In the genomic region with DNA sequence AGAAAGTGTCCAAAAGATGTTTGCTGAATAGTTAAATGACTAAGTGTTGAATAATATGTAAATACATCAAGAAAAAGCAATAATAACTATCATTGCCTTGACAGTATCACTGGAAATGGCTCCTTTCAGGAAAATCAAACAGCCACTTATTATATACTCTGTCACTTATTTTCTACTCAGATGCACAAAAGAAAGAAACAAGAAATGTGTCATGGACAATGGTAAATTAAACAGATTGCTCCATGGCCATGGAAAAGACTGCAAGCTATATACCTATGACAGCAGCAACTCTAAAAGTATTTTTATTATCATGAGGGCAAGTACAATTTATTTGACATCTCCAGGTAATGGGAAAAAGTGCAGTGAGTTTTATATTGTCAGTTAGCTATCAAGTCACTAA, we compare ENCODE assay signal across 39 cellular contexts. TPM values are rescaled to one million over a fixed set of nuclear protein-coding genes. Genes with fewer than 3 reads are reported as not detected.
"Had no signal": no experiment of that assay in that cellular context is flagged by ENCODE, and none has a peak within 500 bp of the region (broad histone marks: within the 10 kb centered on the region; RNA-seq: fewer than 3 reads in every experiment).

No MANE protein-coding gene starts in this region.

- H3K4me3 ChIP-seq: adrenal gland, ascending aorta, body of pancreas, breast epithelium, cardiac muscle cell had no signal

- H3K27ac Mint-ChIP-seq: activated naive CD4-positive, alpha-beta T cell treated with anti-CD3 and anti-CD28 coated beads for 36 hours; activated naive CD4-positive, alpha-beta T cell treated with anti-CD3 and anti-CD28 coated beads, Interleukin-2, amount 10 ng/mL, durations not matched to agents 7 days and 5 days; activated naive CD4-positive, alpha-beta T cell treated with anti-CD3 and anti-CD28 coated beads, Interleukin-2, amount 50 U/mL, for 24 hours; activated naive CD4-positive, alpha-beta T cell treated with anti-CD3 and anti-CD28 coated beads, Interleukin-2, amount 50 U/mL, for 72 hours; activated naive CD8-positive, alpha-beta T cell; activated naive CD8-positive, alpha-beta T cell treated with anti-CD3 and anti-CD28 coated beads for 36 hours; activated naive CD8-positive, alpha-beta T cell treated with anti-CD3 and anti-CD28 coated beads, Interleukin-2, amount 10 ng/mL, durations not matched to agents 7 days and 5 days; activated naive CD8-positive, alpha-beta T cell treated with anti-CD3 and anti-CD28 coated beads, Interleukin-2, amount 50 U/mL, for 24 hours; activated T-cell treated with anti-CD3 and anti-CD28 coated beads, Interleukin-2, amount 50 U/mL, for 24 hours; activated T-cell treated with anti-CD3 and anti-CD28 coated beads, Interleukin-2, amount 50 U/mL, for 72 hours; activated T-helper 1 cell treated with anti-CD3 and anti-CD28 coated beads, Interleukin-12 subunit alpha, Interleukin-12 subunit beta, Interleukin-2, Interleukin-4 antibody, amounts not matched to agents 30 ng/mL and 10 ng/mL and 1 ng/mL, durations not matched to agents 14 hours and 24 hours and 36 hours; activated T-helper 17 cell treated with anti-CD3 and anti-CD28 coated beads, Interleukin-2, amount 50 U/mL, for 72 hours; activated T-helper 2 cell treated with anti-CD3 and anti-CD28 coated beads, Interferon-gamma antibody, Interleukin-2, Interleukin-4, amounts not matched to agents 10 μg/mL and 5 μg/mL and 100 μg/mL, durations not matched to agents 14 hours and 24 hours and 36 hours; brain had no signal

- H3K27ac ChIP-seq: adrenal gland, ascending aorta, body of pancreas, brain microvascular endothelial cell, breast epithelium, cardiac muscle cell had no signal

- H3K4me1 Mint-ChIP-seq: activated naive CD4-positive, alpha-beta T cell treated with anti-CD3 and anti-CD28 coated beads, Interleukin-2, amount 10 ng/mL, durations not matched to agents 7 days and 5 days; activated naive CD4-positive, alpha-beta T cell treated with anti-CD3 and anti-CD28 coated beads, Interleukin-2, amount 50 U/mL, for 24 hours; activated naive CD8-positive, alpha-beta T cell treated with anti-CD3 and anti-CD28 coated beads for 36 hours; activated naive CD8-positive, alpha-beta T cell treated with anti-CD3 and anti-CD28 coated beads, Interleukin-2, amount 10 ng/mL, durations not matched to agents 7 days and 5 days; activated naive CD8-positive, alpha-beta T cell treated with anti-CD3 and anti-CD28 coated beads, Interleukin-2, amount 50 U/mL, for 24 hours; activated T-helper 17 cell treated with anti-CD3 and anti-CD28 coated beads, Interleukin-2, amount 50 U/mL, for 72 hours; brain; central memory CD8-positive, alpha-beta T cell had no signal

- H3K9me3 ChIP-seq: adrenal gland, ascending aorta, body of pancreas, breast epithelium had no signal

- H3K27me3 Mint-ChIP-seq: activated naive CD4-positive, alpha-beta T cell treated with anti-CD3 and anti-CD28 coated beads, Interleukin-2, amount 10 ng/mL, durations not matched to agents 7 days and 5 days; activated naive CD4-positive, alpha-beta T cell treated with anti-CD3 and anti-CD28 coated beads, Interleukin-2, amount 50 U/mL, for 24 hours; activated naive CD8-positive, alpha-beta T cell; activated naive CD8-positive, alpha-beta T cell treated with anti-CD3 and anti-CD28 coated beads for 36 hours; activated naive CD8-positive, alpha-beta T cell treated with anti-CD3 and anti-CD28 coated beads, Interleukin-2, amount 10 ng/mL, durations not matched to agents 7 days and 5 days; activated naive CD8-positive, alpha-beta T cell treated with anti-CD3 and anti-CD28 coated beads, Interleukin-2, amount 50 U/mL, for 24 hours; activated T-cell treated with anti-CD3 and anti-CD28 coated beads, Interleukin-2, amount 50 U/mL, for 24 hours; activated T-helper 17 cell treated with anti-CD3 and anti-CD28 coated beads, Interleukin-2, amount 50 U/mL, for 72 hours; brain; central memory CD8-positive, alpha-beta T cell had no signal

- H3K36me3 ChIP-seq: adrenal gland, ascending aorta, brain microvascular endothelial cell, breast epithelium, cardiac muscle cell had no signal

- H3K4me3 Mint-ChIP-seq: activated naive CD4-positive, alpha-beta T cell treated with anti-CD3 and anti-CD28 coated beads for 36 hours; activated naive CD4-positive, alpha-beta T cell treated with anti-CD3 and anti-CD28 coated beads, Interleukin-2, amount 10 ng/mL, durations not matched to agents 7 days and 5 days; activated naive CD4-positive, alpha-beta T cell treated with anti-CD3 and anti-CD28 coated beads, Interleukin-2, amount 50 U/mL, for 24 hours; activated naive CD8-positive, alpha-beta T cell; activated naive CD8-positive, alpha-beta T cell treated with anti-CD3 and anti-CD28 coated beads for 36 hours; activated naive CD8-positive, alpha-beta T cell treated with anti-CD3 and anti-CD28 coated beads, Interleukin-2, amount 10 ng/mL, durations not matched to agents 7 days and 5 days; activated naive CD8-positive, alpha-beta T cell treated with anti-CD3 and anti-CD28 coated beads, Interleukin-2, amount 50 U/mL, for 24 hours; activated T-cell treated with anti-CD3 and anti-CD28 coated beads, Interleukin-2, amount 50 U/mL, for 24 hours; activated T-cell treated with anti-CD3 and anti-CD28 coated beads, Interleukin-2, amount 50 U/mL, for 4 hours; activated T-cell treated with anti-CD3 and anti-CD28 coated beads, Interleukin-2, amount 50 U/mL, for 72 hours; activated T-helper 1 cell treated with anti-CD3 and anti-CD28 coated beads, Interleukin-12 subunit alpha, Interleukin-12 subunit beta, Interleukin-2, Interleukin-4 antibody, amounts not matched to agents 30 ng/mL and 10 ng/mL and 1 ng/mL, durations not matched to agents 14 hours and 24 hours and 36 hours; activated T-helper 17 cell treated with anti-CD3 and anti-CD28 coated beads, Interleukin-2, amount 50 U/mL, for 72 hours; brain; central memory CD8-positive, alpha-beta T cell had no signal

- ATAC-seq: activated naive CD4-positive, alpha-beta T cell treated with anti-CD3 and anti-CD28 coated beads, Interleukin-2, amount 50 U/mL, for 72 hours; activated naive CD8-positive, alpha-beta T cell treated with anti-CD3 and anti-CD28 coated beads, Interleukin-2, amount 50 U/mL, for 24 hours; activated T-cell treated with anti-CD3 and anti-CD28 coated beads, Interleukin-2, amount 50 U/mL, for 4 hours; activated T-cell treated with anti-CD3 and anti-CD28 coated beads, Interleukin-2, amount 50 U/mL, for 72 hours; activated T-helper 17 cell treated with anti-CD3 and anti-CD28 coated beads, Interleukin-2, amount 50 U/mL, for 72 hours; body of pancreas had no signal

- H3K27me3 ChIP-seq: adrenal gland, ascending aorta, body of pancreas, brain microvascular endothelial cell, breast epithelium, cardiac muscle cell had no signal

- H3K9me3 Mint-ChIP-seq: activated naive CD8-positive, alpha-beta T cell treated with anti-CD3 and anti-CD28 coated beads, Interleukin-2, amount 50 U/mL, for 24 hours; activated T-helper 1 cell treated with anti-CD3 and anti-CD28 coated beads, Interleukin-12 subunit alpha, Interleukin-12 subunit beta, Interleukin-2, Interleukin-4 antibody, amounts not matched to agents 30 ng/mL and 10 ng/mL and 1 ng/mL, durations not matched to agents 14 hours and 24 hours and 36 hours; activated T-helper 2 cell treated with anti-CD3 and anti-CD28 coated beads, Interferon-gamma antibody, Interleukin-2, Interleukin-4, amounts not matched to agents 10 μg/mL and 5 μg/mL and 100 μg/mL, durations not matched to agents 14 hours and 24 hours and 36 hours; brain had no signal

- H3K36me3 Mint-ChIP-seq: activated naive CD4-positive, alpha-beta T cell treated with anti-CD3 and anti-CD28 coated beads, Interleukin-2, amount 10 ng/mL, durations not matched to agents 7 days and 5 days; activated naive CD4-positive, alpha-beta T cell treated with anti-CD3 and anti-CD28 coated beads, Interleukin-2, amount 50 U/mL, for 24 hours; activated naive CD4-positive, alpha-beta T cell treated with anti-CD3 and anti-CD28 coated beads, Interleukin-2, amount 50 U/mL, for 72 hours; activated naive CD8-positive, alpha-beta T cell; activated naive CD8-positive, alpha-beta T cell treated with anti-CD3 and anti-CD28 coated beads for 36 hours; activated naive CD8-positive, alpha-beta T cell treated with anti-CD3 and anti-CD28 coated beads, Interleukin-2, amount 10 ng/mL, durations not matched to agents 7 days and 5 days; brain had no signal

- DNase-seq: activated effector memory CD4-positive, alpha-beta T cell treated with anti-CD3 and anti-CD28 coated beads, Interleukin-2, amount 50 U/mL, for 16 hours; activated effector memory CD4-positive, alpha-beta T cell treated with Interleukin-2 at 50 U/mL for 16 hours; activated gamma-delta T cell; activated gamma-delta T cell treated with Interleukin-2 at 50 U/mL for 16 hours; activated naive CD4-positive, alpha-beta T cell; activated naive CD4-positive, alpha-beta T cell treated with anti-CD3 and anti-CD28 coated beads for 36 hours; activated naive CD4-positive, alpha-beta T cell treated with anti-CD3 and anti-CD28 coated beads, Interleukin-2, amount 10 ng/mL, durations not matched to agents 7 days and 5 days; activated naive CD4-positive, alpha-beta T cell treated with anti-CD3 and anti-CD28 coated beads, Interleukin-2, amount 50 U/mL, for 16 hours; activated naive CD4-positive, alpha-beta T cell treated with Interleukin-2 at 50 U/mL for 16 hours; activated naive CD8-positive, alpha-beta T cell treated with anti-CD3 and anti-CD28 coated beads for 36 hours; activated naive CD8-positive, alpha-beta T cell treated with anti-CD3 and anti-CD28 coated beads, Interleukin-2, amount 10 ng/mL, durations not matched to agents 7 days and 5 days; activated naive CD8-positive, alpha-beta T cell treated with anti-CD3 and anti-CD28 coated beads, Interleukin-2, amount 50 U/mL, for 24 hours; activated T-cell treated with anti-CD3 and anti-CD28 coated beads, Interleukin-2, amount 50 U/mL, for 1 hour; activated T-cell treated with anti-CD3 and anti-CD28 coated beads, Interleukin-2, amount 50 U/mL, for 24 hours; activated T-cell treated with anti-CD3 and anti-CD28 coated beads, Interleukin-2, amount 50 U/mL, for 4 hours; activated T-cell treated with anti-CD3 and anti-CD28 coated beads, Interleukin-2, amount 50 U/mL, for 48 hours; activated T-cell treated with anti-CD3 and anti-CD28 coated beads, Interleukin-2, amount 50 U/mL, for 72 hours; adrenal gland; amniotic stem cell; amygdala; anterior cingulate cortex; aorta; body of pancreas; brain microvascular endothelial cell; caudate nucleus; central memory CD4-positive, alpha-beta T cell; cerebellar nuclear complex had no signal

RNA-seq across cellular contexts. Expression of a gene that starts 52.9 kb away (rescaled TPM):
- total RNA-seq: activated naive CD4-positive, alpha-beta T cell treated with anti-CD3 and anti-CD28 coated beads for 36 hours; activated naive CD8-positive, alpha-beta T cell treated with anti-CD3 and anti-CD28 coated beads for 36 hours; activated naive CD8-positive, alpha-beta T cell treated with anti-CD3 and anti-CD28 coated beads, Interleukin-2, amount 10 ng/mL, durations not matched to agents 7 days and 5 days; activated T-cell treated with anti-CD3 and anti-CD28 coated beads, Interleukin-2, amount 50 U/mL, for 72 hours; activated T-helper 1 cell treated with anti-CD3 and anti-CD28 coated beads, Interleukin-12 subunit alpha, Interleukin-12 subunit beta, Interleukin-2, Interleukin-4 antibody, amounts not matched to agents 30 ng/mL and 10 ng/mL and 1 ng/mL, durations not matched to agents 14 hours and 24 hours and 36 hours; bronchial epithelial cell had no signal
